8 cellular contexts compared by ENCODE assay signal in genomic region chr3:71065764-71066013, GRCh38.
DNase-seq lines count a peak whose midpoint lies in the region; ATAC-seq and TF ChIP-seq lines count a peak whose summit lies in the region.

No MANE protein-coding gene starts in this region.

- H3K4me1 ChIP-seq in right atrium auricular region (peaks cover 0 to 57% of the 10 kb centered on the region in 2 donors), mucosa of rectum (ENCODE audit: control insufficient read depth in 2 of 2, insufficient read depth in 2 of 2, low read length in 2 of 2) (peaks cover 29 to 50% of the 10 kb centered on the region in 2 donors), uterus (peaks cover 0 to 15% of the 10 kb centered on the region in 2 donors)

- no peaks in the 10 kb centered on the region for H3K36me3 ChIP-seq in right atrium auricular region
- no peaks in the 10 kb centered on the region for H3K36me3 ChIP-seq in mucosa of rectum (ENCODE audit: control insufficient read depth in 2 of 2, insufficient read depth in 2 of 2, low read length in 2 of 2)
- H3K36me3 ChIP-seq in uterus = no peaks in the 10 kb centered on the region

- ATAC-seq in left ventricle myocardium superior (no peak), GM21367 (IDR thresholded peaks at IDR 0.05; ENCODE audit: unreplicated experiment) (no peak), HG03045 (IDR thresholded peaks at IDR 0.05; ENCODE audit: unreplicated experiment) (no peak)

- no peaks in the 10 kb centered on the region for H3K27me3 ChIP-seq in right atrium auricular region
- H3K27me3 ChIP-seq in mucosa of rectum (ENCODE audit: control insufficient read depth in 2 of 2, insufficient read depth in 2 of 2, low read length in 2 of 2) = no peaks in the 10 kb centered on the region
- no peaks in the 10 kb centered on the region for H3K27me3 ChIP-seq in uterus

- H3K4me3 ChIP-seq in right atrium auricular region = peak overlapping the region; percentile 59 to 70
- peak overlapping the region; percentile 57 to 66 for H3K4me3 ChIP-seq in cardiac fibroblast (replicated peaks in 1 of 2; ENCODE audit: low read depth in 2 of 2, low read length in 2 of 2)
- H3K4me3 ChIP-seq in mucosa of rectum (ENCODE audit: low read length in 2 of 2) = peak overlapping the region; percentile 75 to 86
- peak overlapping the region in 1 of 2 donors; percentile 68 for H3K4me3 ChIP-seq in uterus

- DNase-seq in right atrium auricular region (ENCODE audit: low spot score) = no peak
- DNase-seq in left ventricle myocardium superior = no peak
- no peak for DNase-seq in cardiac fibroblast (ENCODE audit: low read depth in 2 of 2)
- DNase-seq in uterus = no peak
- DNase-seq in NCI-H748 (lab: John Stamatoyannopoulos, UW; ENCODE audit: unreplicated experiment) = no peak

- peak overlapping the region; percentile 93 to 95 for H3K9ac ChIP-seq in mucosa of rectum (ENCODE audit: low read depth in 1 of 2, low read length in 2 of 2)

- no peak for TF ChIP-seq POLR2A in uterus (IDR thresholded peaks at IDR 0.05)

- peak overlapping the region; percentile 94 to 97 for H3K27ac ChIP-seq in right atrium auricular region
- peak overlapping the region; percentile 93 to 96 for H3K27ac ChIP-seq in mucosa of rectum (ENCODE audit: low read depth in 2 of 2, low read length in 2 of 2)
- peak overlapping the region; percentile 94 to 98 for H3K27ac ChIP-seq in uterus

- intact Hi-C loops in left ventricle myocardium superior (cut with micrococcal nuclease) = no loop called here
- intact Hi-C loops in uterus (cut with DNase I; ENCODE audit: low total_unique reads) = no loop called here

- H3K9me3 ChIP-seq in right atrium auricular region = no peaks in the 10 kb centered on the region
- no peaks in the 10 kb centered on the region for H3K9me3 ChIP-seq in mucosa of rectum (ENCODE audit: control insufficient read depth in 2 of 2, low read length in 2 of 2)
- no peaks in the 10 kb centered on the region for H3K9me3 ChIP-seq in uterus

- TF ChIP-seq CTCF in right atrium auricular region (IDR thresholded peaks at IDR 0.05) = no peak
- no peak for TF ChIP-seq CTCF in cardiac fibroblast (IDR thresholded peaks at IDR 0.05; ENCODE audit: low read depth, low read length)
- no peak for TF ChIP-seq CTCF in uterus (IDR thresholded peaks at IDR 0.05)
